In the genomic region with DNA sequence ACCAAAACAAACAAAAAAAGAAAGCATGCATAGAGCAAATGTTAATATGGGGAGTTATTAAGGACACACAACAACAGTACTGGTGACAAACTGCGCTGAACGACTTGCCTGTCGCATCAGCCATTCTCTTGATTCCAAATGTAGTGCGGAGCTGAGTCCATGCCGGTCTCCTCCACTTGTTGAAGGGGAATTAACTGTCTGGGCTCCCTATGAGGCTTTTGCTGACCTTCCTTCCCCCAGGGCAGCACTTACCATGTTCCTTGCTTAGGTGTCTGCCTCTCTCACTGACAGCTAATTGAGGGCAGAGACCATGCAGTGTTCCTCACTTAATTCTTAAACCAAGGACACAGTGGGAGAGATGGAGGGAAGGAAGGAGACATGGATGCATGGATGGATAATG, we compare ENCODE assay signal across 20 cellular contexts. TPM values are rescaled to one million over a fixed set of nuclear protein-coding genes. Genes with fewer than 3 reads are reported as not detected.
"Had no signal": no experiment of that assay in that cellular context is flagged by ENCODE, and none has a peak within 500 bp of the region (broad histone marks: within the 10 kb centered on the region; RNA-seq: fewer than 3 reads in every experiment).

No MANE protein-coding gene starts in this region.

- H3K27ac ChIP-seq: HL-60 had no signal

- DNase-seq: IMR-90, Karpas-422, KG1, MM.1S, NCI-H1092 treated with DMSO at 0.1 percent for 48 hours, NCI-H1436, NCI-H187, NCI-H2029, NCI-H2081 treated with DMSO at 0.1 percent for 48 hours, NCI-H2171, NCI-H226, NCI-H446, NCI-H510A, NCI-H524 treated with DMSO at 0.1 percent for 48 hours, NCI-H69, NCI-H774, RPMI8226, SHP77 had no signal

RNA-seq across cellular contexts. Expression of gene FAT2, which starts 40.8 kb away (rescaled TPM):
- total RNA-seq: HepG2 had no signal
- polyA plus RNA-seq: HepG2 had no signal
